In the genomic region with DNA sequence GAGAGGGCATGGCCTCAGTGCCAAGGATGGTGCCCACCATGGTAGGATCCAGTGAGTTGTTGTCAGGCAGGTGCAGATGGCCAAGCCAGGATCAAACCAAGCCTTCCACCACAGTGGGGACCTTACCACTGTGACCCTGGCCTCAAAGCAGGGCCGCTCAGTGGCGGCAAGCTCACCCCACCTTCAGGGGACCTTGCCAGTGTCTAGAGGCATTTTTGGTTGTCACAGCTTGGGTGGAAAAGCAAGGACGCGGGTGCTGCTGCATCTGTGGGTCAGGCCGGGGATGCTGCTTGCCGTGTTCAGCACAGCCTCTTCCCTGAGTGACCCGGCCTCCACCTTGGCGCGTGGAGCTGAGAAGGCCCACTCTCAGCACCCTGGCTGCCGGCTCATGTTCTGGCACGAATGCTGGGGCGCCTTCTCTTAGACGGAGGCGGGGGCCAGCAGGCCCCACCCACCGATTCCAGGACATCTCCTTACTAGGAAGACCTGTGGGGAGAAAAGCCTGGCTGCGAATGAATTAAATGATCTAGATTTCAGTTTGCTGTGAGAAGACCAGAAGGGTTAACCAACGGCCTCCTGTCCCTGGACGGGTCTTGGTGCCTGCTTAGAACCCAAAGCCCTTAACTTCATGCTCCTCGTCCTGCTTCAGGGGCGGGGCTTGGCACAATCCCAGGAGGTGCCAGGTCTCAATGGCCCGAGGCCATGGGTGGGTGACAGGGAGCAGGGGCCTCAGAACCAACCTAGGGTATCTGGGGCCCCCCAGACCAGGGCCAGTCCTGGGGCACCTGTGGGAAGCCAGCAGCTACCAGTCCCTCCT, we compare ENCODE assay signal across 2 cellular contexts.
TF ChIP-seq lines count a peak whose summit lies in the region.

No MANE protein-coding gene starts in this region.

TF ChIP-seq in GM12878, 131 proteins besides CTCF, POLR2A, EP300 and RAD21:
- TF ChIP-seq SREBF1 (IDR thresholded peaks at IDR 0.05; ENCODE audit: low read length) (no peak), IRF4 (IDR thresholded peaks at IDR 0.05; ENCODE audit: low read depth, low read length) (no peak), NR2F1 (conservative IDR thresholded peaks at IDR 0.05) (no peak), NR2C1 (IDR thresholded peaks at IDR 0.05) (no peak), YBX1 (IDR thresholded peaks at IDR 0.05) (no peak), STAT3 (IDR thresholded peaks at IDR 0.05; ENCODE audit: low read depth, low read length) (no peak), SIX5 (IDR thresholded peaks at IDR 0.05; ENCODE audit: low read depth, low read length, severe bottlenecking) (no peak), NRF1 (conservative IDR thresholded peaks at IDR 0.05; ENCODE audit: low read depth, low read length) (no peak), LARP7 (IDR thresholded peaks at IDR 0.05) (no peak), MEF2B (IDR thresholded peaks at IDR 0.05; ENCODE audit: partially characterized antibody, poor library complexity, severe bottlenecking) (no peak), ZZZ3 (IDR thresholded peaks at IDR 0.05; ENCODE audit: control insufficient read depth, insufficient read length, low read depth) (no peak), CREM (IDR thresholded peaks at IDR 0.05; ENCODE audit: low read depth) (no peak), PAX8 (IDR thresholded peaks at IDR 0.05) (no peak), FOXM1 (IDR thresholded peaks at IDR 0.05; ENCODE audit: low read depth, low read length) (no peak), RB1 (IDR thresholded peaks at IDR 0.05; ENCODE audit: borderline replicate concordance) (no peak), TCF3 (IDR thresholded peaks at IDR 0.05; ENCODE audit: borderline replicate concordance, insufficient read depth, low read depth, low read length) (no peak), KLF5 (IDR thresholded peaks at IDR 0.05; ENCODE audit: partially characterized antibody) (no peak)
- TF ChIP-seq, protein P1, sequence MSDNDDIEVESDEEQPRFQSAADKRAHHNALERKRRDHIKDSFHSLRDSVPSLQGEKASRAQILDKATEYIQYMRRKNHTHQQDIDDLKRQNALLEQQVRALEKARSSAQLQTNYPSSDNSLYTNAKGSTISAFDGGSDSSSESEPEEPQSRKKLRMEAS (IDR thresholded peaks at IDR 0.05; ENCODE audit: low read depth, low read length), result no peak
TF ChIP-seq in GM12878: peak in this region for 0.

TF ChIP-seq in HepG2, 621 proteins besides CTCF, POLR2A, EP300 and RAD21:
- TF ChIP-seq AGO2 (optimal IDR thresholded peaks at IDR 0.05; ENCODE audit: low read depth, low read length), result peak; percentile 16
- TF ChIP-seq, protein P2, sequence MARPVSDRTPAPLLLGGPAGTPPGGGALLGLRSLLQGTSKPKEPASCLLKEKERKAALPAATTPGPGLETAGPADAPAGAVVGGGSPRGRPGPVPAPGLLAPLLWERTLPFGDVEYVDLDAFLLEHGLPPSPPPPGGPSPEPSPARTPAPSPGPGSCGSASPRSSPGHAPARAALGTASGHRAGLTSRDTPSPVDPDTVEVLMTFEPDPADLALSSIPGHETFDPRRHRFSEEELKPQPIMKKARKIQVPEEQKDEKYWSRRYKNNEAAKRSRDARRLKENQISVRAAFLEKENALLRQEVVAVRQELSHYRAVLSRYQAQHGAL (CRISPR knock-in tag; IDR thresholded peaks at IDR 0.05; ENCODE audit: not compliant biosample characterization), result no peak
